Comparison of ENCODE assay signal across 1 cellular context in genomic region chr1:26822737-26823395, GRCh38.
TF ChIP-seq lines count a peak whose summit lies in the region.

No MANE protein-coding gene starts in this region.

TF ChIP-seq in GM23338, 12 proteins besides CTCF, POLR2A, EP300 and RAD21:
- TF ChIP-seq POLR2AphosphoS5 (IDR thresholded peaks at IDR 0.05; ENCODE audit: low read depth) (no peak), REST (IDR thresholded peaks at IDR 0.05; ENCODE audit: unreplicated experiment) (no peak), JUNB (IDR thresholded peaks at IDR 0.05; ENCODE audit: unreplicated experiment) (no peak), CREB1 (CRISPR knock-in tag; IDR thresholded peaks at IDR 0.05; ENCODE audit: low read depth) (no peak), ETS1 (IDR thresholded peaks at IDR 0.05) (no peak), EZH2phosphoT487 (IDR thresholded peaks at IDR 0.05; ENCODE audit: unreplicated experiment) (no peak)
TF ChIP-seq in GM23338: peak in this region for 0.
